ENCODE assay signal across 8 cellular contexts in genomic region chr11:72471005-72471898, GRCh38. TPM values are rescaled to one million over a fixed set of nuclear protein-coding genes. Genes with fewer than 3 reads are reported as not detected.
A peak's percentile ranks its signal among the peaks of the same experiment; 100 is the strongest.
DNase-seq lines count a peak whose midpoint lies in the region; ATAC-seq and TF ChIP-seq lines count a peak whose summit lies in the region.

No MANE protein-coding gene starts in this region.

- no peaks in the 10 kb centered on the region for H3K9me3 Mint-ChIP-seq in activated T-helper 17 cell treated with anti-CD3 and anti-CD28 coated beads, Interleukin-2, amount 50 U/mL, for 72 hours

- no peak overlapping the region for H3K27ac ChIP-seq in DND-41 (ENCODE audit: low read length)
- H3K27ac ChIP-seq in foreskin keratinocyte = no peak overlapping the region
- H3K27ac ChIP-seq in testis = no peak overlapping the region

- no peaks in the 10 kb centered on the region for H3F3A ChIP-seq in Loucy (ENCODE audit: low read depth)

- H3K36me3 ChIP-seq in DND-41 (ENCODE audit: insufficient read depth, low read length) = no peaks in the 10 kb centered on the region
- no peaks in the 10 kb centered on the region for H3K36me3 ChIP-seq in Loucy (ENCODE audit: insufficient read depth, low read length)
- H3K36me3 ChIP-seq in testis (ENCODE audit: low read depth, missing control alignments) = no peaks in the 10 kb centered on the region

- peaks cover 25% of the 10 kb centered on the region for H3K27me3 Mint-ChIP-seq in activated T-helper 17 cell treated with anti-CD3 and anti-CD28 coated beads, Interleukin-2, amount 50 U/mL, for 72 hours

- H3K4me3 ChIP-seq in DND-41 (ENCODE audit: low read depth in 1 of 2, low read length in 2 of 2) = no peak overlapping the region
- peak overlapping the region; percentile 40 for H3K4me3 ChIP-seq in Loucy (ENCODE audit: low read length, poor library complexity, severe bottlenecking)
- H3K4me3 ChIP-seq in testis = no peak overlapping the region

- H2AFZ ChIP-seq in DND-41 (ENCODE audit: low read depth, low read length) = peak overlapping the region; percentile 53; the same call in 1 of the 2 replicates
- H2AFZ ChIP-seq in Loucy (ENCODE audit: low read length) = peak overlapping the region; percentile 87

- TF ChIP-seq CTCF in DND-41 (IDR thresholded peaks at IDR 0.05; ENCODE audit: borderline replicate concordance, extremely low read depth, low read length, poor library complexity, severe bottlenecking) (peak; percentile 86), Loucy (conservative IDR thresholded peaks at IDR 0.05; ENCODE audit: low read length) (peak; percentile 90), foreskin keratinocyte (conservative IDR thresholded peaks at IDR 0.05) (peak; percentile 87), testis (IDR thresholded peaks at IDR 0.05) (peak; percentile 53 to 75 (median 74))

- no peak for TF ChIP-seq POLR2A in testis (IDR thresholded peaks at IDR 0.05)

- H3K27me3 ChIP-seq in DND-41 (ENCODE audit: insufficient read depth, low read length, poor library complexity) = peaks cover 21% of the 10 kb centered on the region
- no peaks in the 10 kb centered on the region for H3K27me3 ChIP-seq in Loucy (ENCODE audit: insufficient read depth, low read length, poor library complexity, severe bottlenecking)
- H3K27me3 ChIP-seq in foreskin keratinocyte = peaks cover 44% of the 10 kb centered on the region
- H3K27me3 ChIP-seq in testis = no peaks in the 10 kb centered on the region

- H3K4me1 ChIP-seq in DND-41 (ENCODE audit: insufficient read depth, low read length) (peaks cover 7% of the 10 kb centered on the region; the same call in 1 of the 2 replicates), Loucy (ENCODE audit: insufficient read depth, low read length, poor library complexity, severe bottlenecking) (no peaks in the 10 kb centered on the region), foreskin keratinocyte (no peaks in the 10 kb centered on the region), testis (no peaks in the 10 kb centered on the region)

- H3K79me2 ChIP-seq in DND-41 (ENCODE audit: insufficient read depth, low read length) (no peaks in the 10 kb centered on the region), Loucy (ENCODE audit: insufficient read depth, low read length) (no peaks in the 10 kb centered on the region)

- peak overlapping the region; percentile 12 for H3K4me3 Mint-ChIP-seq in activated T-helper 17 cell treated with anti-CD3 and anti-CD28 coated beads, Interleukin-2, amount 50 U/mL, for 72 hours

- intact Hi-C loops in testis (cut with DNase I; ENCODE audit: low total_unique reads) = loop anchor here (10.0 kb wide), 1 partner anchor 104 kb away; no protein-coding TSS in a partner anchor

- peaks cover 5% of the 10 kb centered on the region for H3K4me1 Mint-ChIP-seq in activated T-helper 17 cell treated with anti-CD3 and anti-CD28 coated beads, Interleukin-2, amount 50 U/mL, for 72 hours

- no peaks in the 10 kb centered on the region for H3K9me2 ChIP-seq in Loucy (replicated peaks; ENCODE audit: low read depth, low read length)

- no peaks in the 10 kb centered on the region for H3K36me3 Mint-ChIP-seq in activated T-helper 17 cell treated with anti-CD3 and anti-CD28 coated beads, Interleukin-2, amount 50 U/mL, for 72 hours (ENCODE audit: low read depth)

- H3K4me2 ChIP-seq in DND-41 (ENCODE audit: insufficient read depth, low read length) (peak overlapping the region; percentile 47; the same call in 1 of the 2 replicates), Loucy (ENCODE audit: low read depth, low read length, poor library complexity, severe bottlenecking) (peak overlapping the region; percentile 49)

- ATAC-seq in DND-41 (ENCODE audit: insufficient read depth, low read depth) = peak; percentile 95
- peak; percentile 72 for ATAC-seq in activated T-helper 17 cell treated with anti-CD3 and anti-CD28 coated beads, Interleukin-2, amount 50 U/mL, for 72 hours (replicated peaks)
- peak; percentile 67 for ATAC-seq in foreskin keratinocyte
- ATAC-seq in HG03520 (IDR thresholded peaks at IDR 0.05; ENCODE audit: unreplicated experiment) = no peak

- H3K27ac Mint-ChIP-seq in activated T-helper 17 cell treated with anti-CD3 and anti-CD28 coated beads, Interleukin-2, amount 50 U/mL, for 72 hours = no peak overlapping the region

- WGBS in testis, 2 donors = 22% methylated on average over 12 of the region's 12 CpGs

- H4K20me1 ChIP-seq in DND-41 (ENCODE audit: insufficient read depth, low read length) (no peaks in the 10 kb centered on the region), Loucy (ENCODE audit: insufficient read depth, low read length, poor library complexity, severe bottlenecking) (no peaks in the 10 kb centered on the region)

- DNase-seq in DND-41 = peak; percentile 74
- peak; percentile 62 for DNase-seq in RPMI8226
- peak; percentile 16 to 49 for DNase-seq in foreskin keratinocyte
- peak; percentile 66 for DNase-seq in occipital lobe (lab: John Stamatoyannopoulos, UW)
- DNase-seq in testis = peak; percentile 80

- no peaks in the 10 kb centered on the region for H3K9me3 ChIP-seq in DND-41 (ENCODE audit: insufficient read depth, low read length, severe bottlenecking)
- no peaks in the 10 kb centered on the region for H3K9me3 ChIP-seq in Loucy (ENCODE audit: insufficient read depth, low read depth, low read length)
- no peaks in the 10 kb centered on the region for H3K9me3 ChIP-seq in testis

- H3K9ac ChIP-seq in DND-41 (ENCODE audit: low read depth, low read length) (no peak overlapping the region), Loucy (ENCODE audit: low read depth, low read length, poor library complexity, severe bottlenecking) (no peak overlapping the region)

RNA-seq across cellular contexts. Expression of gene CLPB, which starts 36.9 kb away (rescaled TPM):
- total RNA-seq in activated T-helper 17 cell treated with anti-CD3 and anti-CD28 coated beads, Interleukin-2, amount 50 U/mL, for 72 hours = 10 to 100 TPM; 33.7 to 43.8 TPM
- total RNA-seq in foreskin keratinocyte (26.7 and 28.4 TPM in 2 replicates), occipital lobe (52.3 TPM), testis (100 to 1,000 TPM; 161 to 316 TPM)
- polyA plus RNA-seq in foreskin keratinocyte (15.5 and 17.3 TPM in 2 replicates), testis (ENCODE audit: insufficient read depth, low read depth, low replicate concordance) (421 TPM)
